In the genomic region with DNA sequence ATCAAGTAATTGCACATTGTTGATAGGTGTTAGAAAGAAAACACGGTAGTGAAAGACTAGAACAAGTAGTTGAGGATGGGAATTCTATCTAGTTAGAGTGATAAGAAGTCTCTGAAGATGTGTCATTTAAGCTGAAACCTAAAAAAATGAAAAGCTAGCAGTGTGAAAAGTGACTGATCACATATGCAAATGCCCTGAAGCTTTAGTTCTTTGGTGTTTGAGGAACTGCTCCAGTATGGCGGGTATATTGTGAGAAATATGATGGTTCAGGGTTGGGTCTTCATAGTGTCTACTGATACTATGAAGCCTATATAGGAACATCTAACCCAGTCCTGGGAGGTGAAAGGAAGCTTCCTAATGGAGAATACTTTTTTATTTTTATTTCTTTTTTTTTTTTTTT, we compare ENCODE assay signal across 2 cellular contexts.
TF ChIP-seq lines count a peak whose summit lies in the region.

No MANE protein-coding gene starts in this region.

TF ChIP-seq in GM12891, 5 proteins besides CTCF, POLR2A, EP300 and RAD21:
- no peak for TF ChIP-seq PAX5 (IDR thresholded peaks at IDR 0.05; ENCODE audit: insufficient read depth, low read length, severe bottlenecking)
- TF ChIP-seq POLR2AphosphoS5 (IDR thresholded peaks at IDR 0.05; ENCODE audit: low read depth, low read length): no peak
- TF ChIP-seq TAF1 (IDR thresholded peaks at IDR 0.05; ENCODE audit: low read depth, low read length): no peak
- TF ChIP-seq POU2F2 (IDR thresholded peaks at IDR 0.05; ENCODE audit: low read depth, low read length): no peak
- peak; percentile 69 for TF ChIP-seq SPI1 (IDR thresholded peaks at IDR 0.05; ENCODE audit: low read depth, low read length)

TF ChIP-seq in GM12878, 131 proteins besides CTCF, POLR2A, EP300 and RAD21:
- TF ChIP-seq KAT2A (conservative IDR thresholded peaks at IDR 0.05; ENCODE audit: control insufficient read depth, low read depth, low read length): no peak
- TF ChIP-seq NR2F1 (conservative IDR thresholded peaks at IDR 0.05): no peak
- TF ChIP-seq, protein P1, sequence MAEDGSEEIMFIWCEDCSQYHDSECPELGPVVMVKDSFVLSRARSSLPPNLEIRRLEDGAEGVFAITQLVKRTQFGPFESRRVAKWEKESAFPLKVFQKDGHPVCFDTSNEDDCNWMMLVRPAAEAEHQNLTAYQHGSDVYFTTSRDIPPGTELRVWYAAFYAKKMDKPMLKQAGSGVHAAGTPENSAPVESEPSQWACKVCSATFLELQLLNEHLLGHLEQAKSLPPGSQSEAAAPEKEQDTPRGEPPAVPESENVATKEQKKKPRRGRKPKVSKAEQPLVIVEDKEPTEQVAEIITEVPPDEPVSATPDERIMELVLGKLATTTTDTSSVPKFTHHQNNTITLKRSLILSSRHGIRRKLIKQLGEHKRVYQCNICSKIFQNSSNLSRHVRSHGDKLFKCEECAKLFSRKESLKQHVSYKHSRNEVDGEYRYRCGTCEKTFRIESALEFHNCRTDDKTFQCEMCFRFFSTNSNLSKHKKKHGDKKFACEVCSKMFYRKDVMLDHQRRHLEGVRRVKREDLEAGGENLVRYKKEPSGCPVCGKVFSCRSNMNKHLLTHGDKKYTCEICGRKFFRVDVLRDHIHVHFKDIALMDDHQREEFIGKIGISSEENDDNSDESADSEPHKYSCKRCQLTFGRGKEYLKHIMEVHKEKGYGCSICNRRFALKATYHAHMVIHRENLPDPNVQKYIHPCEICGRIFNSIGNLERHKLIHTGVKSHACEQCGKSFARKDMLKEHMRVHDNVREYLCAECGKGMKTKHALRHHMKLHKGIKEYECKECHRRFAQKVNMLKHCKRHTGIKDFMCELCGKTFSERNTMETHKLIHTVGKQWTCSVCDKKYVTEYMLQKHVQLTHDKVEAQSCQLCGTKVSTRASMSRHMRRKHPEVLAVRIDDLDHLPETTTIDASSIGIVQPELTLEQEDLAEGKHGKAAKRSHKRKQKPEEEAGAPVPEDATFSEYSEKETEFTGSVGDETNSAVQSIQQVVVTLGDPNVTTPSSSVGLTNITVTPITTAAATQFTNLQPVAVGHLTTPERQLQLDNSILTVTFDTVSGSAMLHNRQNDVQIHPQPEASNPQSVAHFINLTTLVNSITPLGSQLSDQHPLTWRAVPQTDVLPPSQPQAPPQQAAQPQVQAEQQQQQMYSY (CRISPR knock-in tag; IDR thresholded peaks at IDR 0.05): no peak
- TF ChIP-seq BCL3 (IDR thresholded peaks at IDR 0.05; ENCODE audit: borderline replicate concordance, insufficient read depth, low read depth, low read length, poor library complexity, severe bottlenecking): no peak
- TF ChIP-seq HCFC1 (IDR thresholded peaks at IDR 0.05; ENCODE audit: low read length): no peak
- TF ChIP-seq ETV6 (conservative IDR thresholded peaks at IDR 0.05 in 1 of 2, IDR thresholded peaks at IDR 0.05 in 1 of 2; ENCODE audit: borderline replicate concordance in 1 of 2, low read depth in 1 of 2): no peak
- TF ChIP-seq SPI1 (IDR thresholded peaks at IDR 0.05; ENCODE audit: borderline replicate concordance, insufficient read depth, low read depth, low read length): peak; percentile 18; the same call in 1 of the 2 replicates
- peak; percentile 25; the same call in 1 of the 3 replicates for TF ChIP-seq POU2F2 (IDR thresholded peaks at IDR 0.05; ENCODE audit: borderline replicate concordance, low read depth, low read length)
- no peak for TF ChIP-seq RBBP5 (conservative IDR thresholded peaks at IDR 0.05)
- no peak for TF ChIP-seq RUNX3 (IDR thresholded peaks at IDR 0.05; ENCODE audit: low read length)
- peak; percentile 17; the same call in 1 of the 2 replicates for TF ChIP-seq PKNOX1 (IDR thresholded peaks at IDR 0.05)
- TF ChIP-seq POLR2AphosphoS5 (IDR thresholded peaks at IDR 0.05; ENCODE audit: low read length): no peak
- TF ChIP-seq, protein P2, sequence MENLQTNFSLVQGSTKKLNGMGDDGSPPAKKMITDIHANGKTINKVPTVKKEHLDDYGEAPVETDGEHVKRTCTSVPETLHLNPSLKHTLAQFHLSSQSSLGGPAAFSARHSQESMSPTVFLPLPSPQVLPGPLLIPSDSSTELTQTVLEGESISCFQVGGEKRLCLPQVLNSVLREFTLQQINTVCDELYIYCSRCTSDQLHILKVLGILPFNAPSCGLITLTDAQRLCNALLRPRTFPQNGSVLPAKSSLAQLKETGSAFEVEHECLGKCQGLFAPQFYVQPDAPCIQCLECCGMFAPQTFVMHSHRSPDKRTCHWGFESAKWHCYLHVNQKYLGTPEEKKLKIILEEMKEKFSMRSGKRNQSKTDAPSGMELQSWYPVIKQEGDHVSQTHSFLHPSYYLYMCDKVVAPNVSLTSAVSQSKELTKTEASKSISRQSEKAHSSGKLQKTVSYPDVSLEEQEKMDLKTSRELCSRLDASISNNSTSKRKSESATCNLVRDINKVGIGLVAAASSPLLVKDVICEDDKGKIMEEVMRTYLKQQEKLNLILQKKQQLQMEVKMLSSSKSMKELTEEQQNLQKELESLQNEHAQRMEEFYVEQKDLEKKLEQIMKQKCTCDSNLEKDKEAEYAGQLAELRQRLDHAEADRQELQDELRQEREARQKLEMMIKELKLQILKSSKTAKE (IDR thresholded peaks at IDR 0.05; ENCODE audit: low read depth, poor library complexity, severe bottlenecking): no peak
- no peak for TF ChIP-seq YBX1 (IDR thresholded peaks at IDR 0.05)
